8 cellular contexts compared by ENCODE assay signal in genomic region chr6:10412165-10412947, GRCh38. TPM values are rescaled to one million over a fixed set of nuclear protein-coding genes. Genes with fewer than 3 reads are reported as not detected.
DNase-seq lines count a peak whose midpoint lies in the region; ATAC-seq and TF ChIP-seq lines count a peak whose summit lies in the region.

No MANE protein-coding gene starts in this region.

- H3K9me3 Mint-ChIP-seq in IgD-negative memory B cell = peaks cover 6 to 34% (median 12%) of the 10 kb centered on the region in 3 donors

- H3K36me3 ChIP-seq in SK-N-SH (replicated peaks in 1 of 2; ENCODE audit: control insufficient read depth in 1 of 2, insufficient read depth in 2 of 2, low read length in 1 of 2) (no peaks in the 10 kb centered on the region), lung (ENCODE audit: control insufficient read depth in 2 of 2, insufficient read depth in 2 of 2, low read length in 2 of 2) (no peaks in the 10 kb centered on the region), suprapubic skin (no peaks in the 10 kb centered on the region)

- H3K4me2 ChIP-seq in SK-N-SH = peak overlapping the region; percentile 94

- peak; percentile 60 for ATAC-seq in GM21515 (IDR thresholded peaks at IDR 0.05; ENCODE audit: unreplicated experiment)
- peak; percentile 50 for ATAC-seq in lung (ENCODE audit: insufficient read depth, low FRiP score)

- H2AFZ ChIP-seq in SK-N-SH (ENCODE audit: low read depth) = peak overlapping the region; percentile 90

- H3F3A ChIP-seq in SK-N-SH (replicated peaks; ENCODE audit: insufficient read depth) = peaks cover 10% of the 10 kb centered on the region

- H3K4me3 ChIP-seq in SK-N-SH (ENCODE audit: low read depth in 2 of 2, low read length in 1 of 2) (peak overlapping the region; percentile 53 to 76), lung (peak overlapping the region; percentile 59), suprapubic skin (peak overlapping the region; percentile 83)

- no peak for TF ChIP-seq POLR2A in suprapubic skin (IDR thresholded peaks at IDR 0.05)

- 1% methylated on average over 30 of the region's 75 CpGs for WGBS in SK-N-SH (ENCODE audit: low lambda C conversion rate)
- WGBS in lung, 2 donors = 1% methylated on average over 55 to 75 of the region's 75 CpGs
- under 1% methylated on average over 51 of the region's 75 CpGs for WGBS in suprapubic skin

- H3K27me3 ChIP-seq in SK-N-SH (ENCODE audit: insufficient read depth) (peaks cover 95% of the 10 kb centered on the region), lung (ENCODE audit: control insufficient read depth, insufficient read depth) (no peaks in the 10 kb centered on the region), suprapubic skin (peaks cover 81% of the 10 kb centered on the region)

- no peak for TF ChIP-seq RAD21 in SK-N-SH (IDR thresholded peaks at IDR 0.05; ENCODE audit: low read length)

- peaks cover 68% of the 10 kb centered on the region for H3K27me3 Mint-ChIP-seq in IgD-negative memory B cell

- H3K9me2 ChIP-seq in SK-N-SH = no peaks in the 10 kb centered on the region

- no peak for TF ChIP-seq EP300 in SK-N-SH (IDR thresholded peaks at IDR 0.05; ENCODE audit: borderline replicate concordance in 1 of 2, low read depth in 1 of 2, low read length in 1 of 2)
- no peak for TF ChIP-seq EP300 in suprapubic skin (IDR thresholded peaks at IDR 0.05)

- H3K79me2 ChIP-seq in SK-N-SH (ENCODE audit: insufficient read depth) = no peaks in the 10 kb centered on the region

- H3K27ac Mint-ChIP-seq in IgD-negative memory B cell = peak overlapping the region; percentile 93 to 99 (median 99)

- no peaks in the 10 kb centered on the region; the same call in 1 of the 2 replicates for H4K20me1 ChIP-seq in SK-N-SH (ENCODE audit: insufficient read depth)

- peaks cover 4 to 14% (median 9%) of the 10 kb centered on the region in 3 donors for H3K4me1 Mint-ChIP-seq in IgD-negative memory B cell

- peak overlapping the region; percentile 89 to 96 (median 94) for H3K4me3 Mint-ChIP-seq in IgD-negative memory B cell

- DNase-seq in GM04503 (ENCODE audit: low read depth) = peak; percentile 45
- peak; percentile 61 for DNase-seq in SK-N-SH
- DNase-seq in dedifferentiated amniotic fluid mesenchymal stem cell (ENCODE audit: extremely low spot score) = peak; percentile 96
- DNase-seq in lung (ENCODE audit: low spot score) = no peak
- DNase-seq in suprapubic skin (ENCODE audit: low spot score in 2 of 2) = no peak
- DNase-seq in occipital lobe (lab: John Stamatoyannopoulos, UW) = no peak

- peak overlapping the region; percentile 16; the same call in 1 of the 2 replicates for H3K9ac ChIP-seq in SK-N-SH

- H3K4me1 ChIP-seq in SK-N-SH (ENCODE audit: control insufficient read depth in 1 of 2, insufficient read depth in 2 of 2, low read depth in 1 of 2, low read length in 1 of 2) = peaks cover 0 to 2% of the 10 kb centered on the region in 2 experiments; a peak in 2 of 4 replicates
- peaks cover 7 to 28% of the 10 kb centered on the region in 2 donors for H3K4me1 ChIP-seq in lung (ENCODE audit: control insufficient read depth in 2 of 2, insufficient read depth in 2 of 2, low read length in 2 of 2)
- H3K4me1 ChIP-seq in suprapubic skin = peaks cover 54% of the 10 kb centered on the region

- no peaks in the 10 kb centered on the region for H3K9me3 ChIP-seq in SK-N-SH
- peaks cover 0 to 30% of the 10 kb centered on the region in 2 donors for H3K9me3 ChIP-seq in lung (ENCODE audit: control insufficient read depth in 2 of 2, insufficient read depth in 1 of 2, low read length in 1 of 2)
- no peaks in the 10 kb centered on the region for H3K9me3 ChIP-seq in suprapubic skin

- H3K27ac ChIP-seq in SK-N-SH (ENCODE audit: low read depth in 2 of 2, low read length in 1 of 2) (no peak overlapping the region), lung (ENCODE audit: low read depth in 1 of 2, low read length in 1 of 2) (no peak overlapping the region), suprapubic skin (peak overlapping the region; percentile 98)

- H3K36me3 Mint-ChIP-seq in IgD-negative memory B cell = peaks cover 2% of the 10 kb centered on the region

- CTCF ChIA-PET in SK-N-SH (lab: Yijun Ruan, JAX) = interaction anchor here (0.9 kb wide), 2 partner anchors 17 to 22 kb away, joined by 3 to 4 read pairs; no protein-coding TSS in a partner anchor

- no peak for TF ChIP-seq CTCF in SK-N-SH (IDR thresholded peaks at IDR 0.05)
- TF ChIP-seq CTCF in lung (IDR thresholded peaks at IDR 0.05; ENCODE audit: control extremely low read depth, extremely low read depth) = no peak
- no peak for TF ChIP-seq CTCF in suprapubic skin (IDR thresholded peaks at IDR 0.05)

- POLR2A ChIA-PET in SK-N-SH (lab: Yijun Ruan, JAX) = no interaction called here

TF ChIP-seq in SK-N-SH, 30 proteins besides CTCF, POLR2A, EP300 and RAD21:
- TF ChIP-seq NFIC (IDR thresholded peaks at IDR 0.05; ENCODE audit: borderline replicate concordance) (no peak), TCF12 (IDR thresholded peaks at IDR 0.05) (no peak), USF2 (IDR thresholded peaks at IDR 0.05; ENCODE audit: borderline replicate concordance, low read depth, low read length) (no peak), GATA2 (CRISPR knock-in tag; IDR thresholded peaks at IDR 0.05) (no peak), FOXM1 (IDR thresholded peaks at IDR 0.05; ENCODE audit: low read depth) (no peak), USF1 (IDR thresholded peaks at IDR 0.05; ENCODE audit: borderline replicate concordance, low read depth) (no peak)

RNA-seq across cellular contexts. Expression of gene TFAP2A, which starts 2.5 kb away (rescaled TPM):
- polyA plus RNA-seq in IgD-negative memory B cell (not detected), SK-N-SH (2012; rRNA removed) (0.02 and 0.07 TPM in 2 replicates), lung (under 1 TPM; 0.55 to 0.73 TPM)
- 0.05 TPM in 2 replicates for polyA plus RNA-seq in SK-N-SH (2012; cell fraction: cytosol; rRNA removed)
- 0.07 TPM in 1 of 2 replicates, not detected in the other for polyA plus RNA-seq in SK-N-SH (2012; cell fraction: nucleus; rRNA removed)
- total RNA-seq in lung (1 to 10 TPM in 1 of 2 donors, under 1 TPM in 1; 0.14 to 2.7 TPM), suprapubic skin (100 to 1,000 TPM in 1 of 4 donors, 10 to 100 TPM in 3; 86.7 to 135 (median 91.9) TPM), occipital lobe (not detected)

Comparison
In these comparisons a context has a peak if more than half of its experiments do, and no peak if none do; other contexts are left out.
1. DNase-seq: peak in GM04503 (single experiment), SK-N-SH (single experiment) and dedifferentiated amniotic fluid mesenchymal stem cell (single experiment); none in lung (single experiment), suprapubic skin (0 of 2) and occipital lobe (single experiment).
2. RNA of gene TFAP2A, which starts 2.5 kb away (total RNA-seq): 86.7 to 135 TPM in suprapubic skin; 0.14 to 2.7 TPM in lung and not detected in occipital lobe (single experiment); every median in the first group is over 10 times any median in the second.
3. Peak in every context shown above with its lines, with median percentiles within 50 percentile points of each other: H3K4me3 ChIP-seq.